ENCODE assay signal across 8 cellular contexts in the genomic region with DNA sequence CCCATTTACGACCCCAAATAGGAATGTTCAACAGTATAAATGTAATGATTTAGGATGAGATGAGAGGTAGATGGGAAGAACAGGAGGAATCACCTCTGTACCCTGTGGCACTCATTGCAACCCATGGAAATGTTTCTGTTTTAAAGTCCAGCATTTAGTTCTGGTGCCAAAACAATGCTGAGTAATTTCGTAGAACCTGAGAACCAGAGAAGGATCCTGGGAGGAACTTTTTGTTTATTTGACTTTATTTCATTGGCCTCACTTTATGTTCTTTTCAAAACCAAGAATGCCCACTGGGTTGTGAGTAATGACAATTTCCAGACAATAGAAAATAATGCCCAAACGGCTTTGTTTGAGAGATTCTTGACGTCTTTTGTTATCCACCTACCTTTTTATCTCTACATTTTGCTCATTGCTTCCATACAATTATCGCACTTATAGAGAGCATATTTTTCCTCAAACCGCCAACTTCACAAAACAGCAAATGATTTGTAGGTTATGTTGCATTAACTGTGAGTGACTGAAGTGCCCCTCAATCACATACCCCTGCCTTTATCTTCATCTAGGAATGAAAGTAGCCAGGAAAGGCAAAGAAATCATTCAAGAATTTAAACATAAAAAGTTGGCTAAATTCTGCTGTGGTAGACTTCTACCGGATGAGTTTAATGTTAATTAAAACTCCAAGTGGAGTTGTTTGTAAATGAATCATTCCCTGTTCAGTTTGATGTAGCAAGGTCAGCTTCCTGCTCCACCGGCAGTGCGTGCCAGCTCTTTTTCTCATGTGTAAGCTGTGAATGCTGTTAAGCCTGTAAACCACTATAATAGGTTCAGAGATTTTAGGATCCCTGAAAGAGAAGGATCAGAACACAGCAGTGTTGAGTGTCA.
DNase-seq lines count a peak whose midpoint lies in the region; ATAC-seq and TF ChIP-seq lines count a peak whose summit lies in the region.

No MANE protein-coding gene starts in this region.

- H3K4me3 ChIP-seq in AG10803 (ENCODE audit: low read length) (no peak overlapping the region), KMS-11 (IDR thresholded peaks at IDR 0.05; ENCODE audit: insufficient read depth, low read depth, low read length) (no peak overlapping the region), mammary epithelial cell (replicated peaks in 1 of 3; ENCODE audit: insufficient read depth in 1 of 3, low read depth in 2 of 3, low read length in 3 of 3) (no peak overlapping the region), lung (no peak overlapping the region)

- H3K4me2 ChIP-seq in KMS-11: peak overlapping the region; percentile 71; the same call in 1 of the 2 replicates
- H3K4me2 ChIP-seq in mammary epithelial cell (ENCODE audit: insufficient read depth, low read depth, low read length): peak overlapping the region; percentile 66

- H3K4me3 Mint-ChIP-seq in stimulated activated naive B cell treated with anti-CD40 and anti-IgM and Interleukin-4, amounts not matched to agents 10 μg/mL and 1 μg/mL and 100 μg/mL, for 72 hours: no peak overlapping the region

- H3K4me1 Mint-ChIP-seq in stimulated activated naive B cell treated with anti-CD40 and anti-IgM and Interleukin-4, amounts not matched to agents 10 μg/mL and 1 μg/mL and 100 μg/mL, for 72 hours: peaks cover 15 to 29% of the 10 kb centered on the region in 2 donors

- peaks cover 54% of the 10 kb centered on the region for H3K4me1 ChIP-seq in KMS-11 (ENCODE audit: low read depth, poor library complexity, severe bottlenecking)
- H3K4me1 ChIP-seq in mammary epithelial cell (ENCODE audit: insufficient read depth, low read length): peaks cover 22% of the 10 kb centered on the region
- H3K4me1 ChIP-seq in lung (ENCODE audit: control insufficient read depth in 2 of 2, insufficient read depth in 2 of 2, low read length in 2 of 2): peaks cover 2 to 3% of the 10 kb centered on the region in 2 donors

- H2AFZ ChIP-seq in KMS-11 (ENCODE audit: low read depth): no peak overlapping the region
- peak overlapping the region; percentile 84 for H2AFZ ChIP-seq in mammary epithelial cell (ENCODE audit: low read depth, low read length)

- DNase-seq in AG10803 (ENCODE audit: low read depth): peak; percentile 93
- peak; percentile 72 for DNase-seq in mammary epithelial cell
- DNase-seq in lung (ENCODE audit: low spot score): no peak
- no peak for DNase-seq in ecto neural progenitor cell (ENCODE audit: low spot score)
- no peak for DNase-seq in NCI-H2029 treated with DMSO at 0.1 percent for 48 hours (lab: John Stamatoyannopoulos, UW)
- no peak for DNase-seq in stimulated activated naive B cell treated with anti-CD40 and anti-IgM and Interleukin-4, amounts not matched to agents 10 μg/mL and 1 μg/mL and 100 μg/mL, for 72 hours

- H3K9ac ChIP-seq in KMS-11 (no peak overlapping the region), mammary epithelial cell (ENCODE audit: insufficient read depth, low read length) (no peak overlapping the region)

- intact Hi-C loops in mammary epithelial cell (cut with micrococcal nuclease): no loop called here

- TF ChIP-seq CTCF in AG10803 (conservative IDR thresholded peaks at IDR 0.05; ENCODE audit: low read length): no peak
- TF ChIP-seq CTCF in KMS-11 (conservative IDR thresholded peaks at IDR 0.05; ENCODE audit: low read depth, low read length): no peak
- no peak for TF ChIP-seq CTCF in mammary epithelial cell (conservative IDR thresholded peaks at IDR 0.05 in 1 of 2, IDR thresholded peaks at IDR 0.05 in 1 of 2; ENCODE audit: extremely low read depth in 1 of 2, insufficient read depth in 1 of 2, low read depth in 1 of 2, low read length in 2 of 2)
- TF ChIP-seq CTCF in lung (IDR thresholded peaks at IDR 0.05; ENCODE audit: control extremely low read depth, extremely low read depth): no peak

- H3K36me3 ChIP-seq in KMS-11 (ENCODE audit: insufficient read depth): no peaks in the 10 kb centered on the region
- no peaks in the 10 kb centered on the region for H3K36me3 ChIP-seq in mammary epithelial cell (ENCODE audit: insufficient read depth, low read length)
- no peaks in the 10 kb centered on the region for H3K36me3 ChIP-seq in lung (ENCODE audit: control insufficient read depth in 2 of 2, insufficient read depth in 2 of 2, low read length in 2 of 2)

- dilution Hi-C loops in mammary epithelial cell (cut with HindIII; ENCODE audit: low sequenced_read_pairs): no loop called here

- BruUV-seq in mammary epithelial cell (replicated peaks; lab: Mats Ljungman, UMichigan): no TSS peak

- H3K36me3 Mint-ChIP-seq in stimulated activated naive B cell treated with anti-CD40 and anti-IgM and Interleukin-4, amounts not matched to agents 10 μg/mL and 1 μg/mL and 100 μg/mL, for 72 hours: no peaks in the 10 kb centered on the region

- CTCF ChIA-PET in mammary epithelial cell (lab: Charles Lee; ENCODE audit: low non-redundant PET): interaction anchor here (0.6 kb wide), 1 partner anchor 103 kb away, joined by 5 read pairs; no protein-coding TSS in a partner anchor

- H3K9me3 Mint-ChIP-seq in stimulated activated naive B cell treated with anti-CD40 and anti-IgM and Interleukin-4, amounts not matched to agents 10 μg/mL and 1 μg/mL and 100 μg/mL, for 72 hours: peaks cover 2 to 5% of the 10 kb centered on the region in 2 donors

- 40% methylated on average over 9 of the region's 9 CpGs for WGBS in mammary epithelial cell (ENCODE audit: low coverage, missing lambda C conversion rate)
- 50 to 53% methylated on average over 9 of the region's 9 CpGs for WGBS in lung, 2 donors

- H3K27ac ChIP-seq in KMS-11: peak overlapping the region; percentile 67; the same call in 1 of the 2 replicates
- H3K27ac ChIP-seq in mammary epithelial cell (ENCODE audit: insufficient read depth, low read depth, low read length): peak overlapping the region; percentile 66
- H3K27ac ChIP-seq in lung (ENCODE audit: low read depth in 1 of 2, low read length in 1 of 2): peak overlapping the region in 1 of 2 donors; percentile 65

- no peaks in the 10 kb centered on the region for H3K27me3 ChIP-seq in KMS-11 (ENCODE audit: insufficient read depth, low read depth)
- no peaks in the 10 kb centered on the region for H3K27me3 ChIP-seq in mammary epithelial cell (ENCODE audit: insufficient read depth, low read length)
- no peaks in the 10 kb centered on the region for H3K27me3 ChIP-seq in lung (ENCODE audit: control insufficient read depth, insufficient read depth)

- H3K9me3 ChIP-seq in mammary epithelial cell (replicated peaks; ENCODE audit: insufficient read depth, low read length) (no peaks in the 10 kb centered on the region), lung (ENCODE audit: control insufficient read depth in 2 of 2, insufficient read depth in 1 of 2, low read length in 1 of 2) (no peaks in the 10 kb centered on the region)

- H3K27ac Mint-ChIP-seq in stimulated activated naive B cell treated with anti-CD40 and anti-IgM and Interleukin-4, amounts not matched to agents 10 μg/mL and 1 μg/mL and 100 μg/mL, for 72 hours: no peak overlapping the region

- no peaks in the 10 kb centered on the region for H3K79me2 ChIP-seq in KMS-11 (ENCODE audit: insufficient read depth, low read depth)
- H3K79me2 ChIP-seq in mammary epithelial cell (ENCODE audit: insufficient read depth, low read length): no peaks in the 10 kb centered on the region

- peaks cover 0 to 8% of the 10 kb centered on the region in 2 donors for H3K27me3 Mint-ChIP-seq in stimulated activated naive B cell treated with anti-CD40 and anti-IgM and Interleukin-4, amounts not matched to agents 10 μg/mL and 1 μg/mL and 100 μg/mL, for 72 hours

- ATAC-seq in lung (ENCODE audit: insufficient read depth, low FRiP score): peak; percentile 62
- ATAC-seq in GM19035 (IDR thresholded peaks at IDR 0.05; ENCODE audit: unreplicated experiment): no peak
- ATAC-seq in stimulated activated naive B cell treated with anti-CD40 and anti-IgM and Interleukin-4, amounts not matched to agents 10 μg/mL and 1 μg/mL and 100 μg/mL, for 72 hours (replicated peaks): no peak

- H4K20me1 ChIP-seq in KMS-11 (ENCODE audit: insufficient read depth): no peaks in the 10 kb centered on the region
- H4K20me1 ChIP-seq in mammary epithelial cell (ENCODE audit: insufficient read depth, low read length): no peaks in the 10 kb centered on the region

- in situ Hi-C loops in mammary epithelial cell (cut with MboI; ENCODE audit: low sequenced_read_pairs in 2 of 2): no loop called here

Comparison
In these comparisons a context has a peak if more than half of its experiments do, and no peak if none do; other contexts are left out.
1. DNase-seq: peak in AG10803 (single experiment) and mammary epithelial cell (single experiment); none in lung (single experiment), ecto neural progenitor cell (single experiment), NCI-H2029 treated with DMSO at 0.1 percent for 48 hours (single experiment) and stimulated activated naive B cell treated with anti-CD40 and anti-IgM and Interleukin-4, amounts not matched to agents 10 μg/mL and 1 μg/mL and 100 μg/mL, for 72 hours (single experiment).